ENCODE assay signal across 8 cellular contexts in the genomic region with DNA sequence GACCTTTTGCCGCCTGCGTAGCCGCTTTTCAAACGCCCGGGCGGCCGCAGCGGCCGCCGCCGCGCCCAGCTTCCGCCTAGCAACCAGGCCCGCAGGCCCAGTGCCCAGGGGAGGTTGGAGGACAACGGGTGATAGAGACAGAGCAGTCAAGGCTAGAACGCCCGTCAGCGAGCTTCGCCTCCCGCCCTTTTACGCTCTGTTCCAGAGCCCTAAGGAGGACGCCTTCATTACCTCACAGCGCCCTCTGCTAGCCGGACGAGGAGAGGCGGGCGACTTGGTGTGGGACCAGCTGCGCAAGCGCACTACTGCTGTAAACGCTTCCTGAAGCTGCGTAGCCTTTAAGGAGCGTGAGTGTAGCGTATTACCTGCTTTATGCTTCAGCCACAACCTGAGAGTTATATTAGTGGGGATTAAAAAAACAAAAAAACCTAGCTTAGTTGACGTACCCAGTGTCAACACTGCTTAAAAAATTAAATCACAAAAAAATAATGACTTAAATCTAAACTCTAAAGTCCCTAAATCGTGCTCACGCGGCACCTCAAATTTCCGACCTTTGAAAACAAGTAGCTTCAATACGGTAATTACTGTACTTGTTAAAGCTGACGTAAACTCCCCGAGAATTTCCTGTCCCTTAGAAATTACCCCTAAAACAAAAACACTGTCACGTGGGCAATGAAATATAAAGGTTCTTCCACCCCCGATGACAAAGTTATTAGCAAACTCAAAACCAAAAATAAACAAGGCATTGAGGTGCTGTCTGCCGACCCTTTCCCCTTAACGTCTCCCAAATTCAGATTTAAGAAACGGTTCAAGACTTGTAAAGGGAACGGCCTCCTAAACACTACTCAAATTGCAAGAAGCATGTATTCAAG. TPM values are rescaled to one million over a fixed set of nuclear protein-coding genes. Genes with fewer than 3 reads are reported as not detected.
DNase-seq lines count a peak whose midpoint lies in the region; ATAC-seq and TF ChIP-seq lines count a peak whose summit lies in the region.

A gene (minus strand): TSS at position 126 of the 872 bp plus-strand sequence. CDS start 405 bp downstream, outside the sequence.

- H3K4me3 ChIP-seq in BE2C (ENCODE audit: low read depth, low read length) (peak within 1 kb of the TSS; percentile 94), choroid plexus epithelial cell (ENCODE audit: low read depth, low read length) (peak within 1 kb of the TSS; percentile 81), kidney epithelial cell (ENCODE audit: low read depth, low read length) (peak within 1 kb of the TSS; percentile 79)

- ATAC-seq in HG03432 (IDR thresholded peaks at IDR 0.05; ENCODE audit: unreplicated experiment): peak; percentile 98

- peak; percentile 80 for TF ChIP-seq CTCF in BE2C (IDR thresholded peaks at IDR 0.05; ENCODE audit: low read depth, low read length)
- peak; percentile 81 for TF ChIP-seq CTCF in choroid plexus epithelial cell (conservative IDR thresholded peaks at IDR 0.05; ENCODE audit: low read depth, low read length)
- peak; percentile 81 for TF ChIP-seq CTCF in kidney epithelial cell (IDR thresholded peaks at IDR 0.05; ENCODE audit: insufficient read depth, low read length, poor library complexity, severe bottlenecking)

- no peaks in the 10 kb centered on the region; the same call in 1 of the 2 replicates for H3K4me1 ChIP-seq in BE2C

- TF ChIP-seq POLR2A in GM19099 (IDR thresholded peaks at IDR 0.05; ENCODE audit: extremely low read depth, insufficient read length, low read depth): peak; percentile 92

- H3K9me3 ChIP-seq in BE2C: no peaks in the 10 kb centered on the region

- H3K36me3 ChIP-seq in BE2C: no peaks in the 10 kb centered on the region
- no peaks in the 10 kb centered on the region for H3K36me3 ChIP-seq in kidney epithelial cell (ENCODE audit: control insufficient read depth, insufficient read depth, low read length)

- DNase-seq in BE2C: peak; percentile 98
- DNase-seq in NCI-H510A treated with DMSO at 0.1 percent for 48 hours (lab: John Stamatoyannopoulos, UW): peak; percentile 94
- peak; percentile 90 to 93 for DNase-seq in activated CD4-positive, alpha-beta T cell treated with anti-CD3 and anti-CD28 coated beads for 24 hours (ENCODE audit: low read depth in 2 of 2)
- DNase-seq in choroid plexus epithelial cell (ENCODE audit: low read depth): peak; percentile 100
- peak; percentile 97 for DNase-seq in kidney epithelial cell (ENCODE audit: low read depth)
- DNase-seq in stimulated activated CD4-positive, alpha-beta T cell treated with anti-CD3 and anti-CD28 coated beads, Interleukin-15, amount 100 ng/mL, for 48 hours (ENCODE audit: low read depth in 2 of 2): peak; percentile 94 to 96

- no peaks in the 10 kb centered on the region for H3K27me3 ChIP-seq in BE2C
- H3K27me3 ChIP-seq in kidney epithelial cell (ENCODE audit: control insufficient read depth, insufficient read depth, low read length): no peaks in the 10 kb centered on the region

RNA-seq across cellular contexts. Expression of the gene that starts here (rescaled TPM):
- 12.8 TPM for polyA plus RNA-seq in BE2C (2012; ENCODE audit: insufficient read depth, insufficient read length, low read depth)
- total RNA-seq in kidney epithelial cell: 16.4 and 20.1 TPM in 2 replicates

Comparison
In these comparisons a context has a peak if more than half of its experiments do, and no peak if none do; other contexts are left out.
1. Peak in every context shown above with its lines: DNase-seq, ATAC-seq and H3K4me3 ChIP-seq.